13 cellular contexts compared by ENCODE assay signal in the genomic region with DNA sequence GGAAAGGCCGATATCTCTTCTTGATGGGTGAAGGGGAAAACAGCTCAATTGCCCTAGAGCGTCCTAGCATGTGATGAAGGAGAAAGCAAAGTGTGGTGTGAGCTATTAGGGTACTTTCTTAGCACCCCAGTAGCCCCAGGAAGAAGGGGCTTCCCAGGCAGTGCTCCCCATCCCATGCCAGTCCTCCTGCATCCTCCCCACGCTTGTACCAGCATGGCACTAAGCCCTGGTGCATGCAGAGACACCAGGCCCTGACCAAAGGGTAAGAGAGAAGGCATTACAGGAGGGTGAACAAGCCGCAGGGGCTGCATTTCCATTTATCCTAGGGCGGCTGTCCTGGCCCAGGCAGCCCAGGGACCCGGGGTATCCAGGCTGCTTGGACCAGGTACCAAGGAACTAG.
"Had no signal": no experiment of that assay in that cellular context is flagged by ENCODE, and none has a peak within 500 bp of the region (broad histone marks: within the 10 kb centered on the region; RNA-seq: fewer than 3 reads in every experiment).

No MANE protein-coding gene starts in this region.

- H3K36me3 ChIP-seq: pancreas, thyroid gland had no signal

- H3K9me3 Mint-ChIP-seq: activated T-helper 1 cell treated with anti-CD3 and anti-CD28 coated beads, Interleukin-12 subunit alpha, Interleukin-12 subunit beta, Interleukin-2, Interleukin-4 antibody, amounts not matched to agents 30 ng/mL and 10 ng/mL and 1 ng/mL, durations not matched to agents 14 hours and 24 hours and 36 hours; memory B cell; nephron progenitor cell had no signal

- H3K36me3 Mint-ChIP-seq: memory B cell had no signal

- H3K27ac Mint-ChIP-seq: activated T-helper 1 cell treated with anti-CD3 and anti-CD28 coated beads, Interleukin-12 subunit alpha, Interleukin-12 subunit beta, Interleukin-2, Interleukin-4 antibody, amounts not matched to agents 30 ng/mL and 10 ng/mL and 1 ng/mL, durations not matched to agents 14 hours and 24 hours and 36 hours; memory B cell; nephron progenitor cell had no signal

- H3K27me3 Mint-ChIP-seq: memory B cell had no signal

- H3K27ac ChIP-seq: foreskin keratinocyte, pancreas had no signal

- H3K4me3 ChIP-seq: pancreas, thyroid gland had no signal

- H3K9me3 ChIP-seq: pancreas, thyroid gland had no signal

- DNase-seq: activated CD4-positive, alpha-beta T cell treated with anti-CD3 and anti-CD28 coated beads for 1 hour; activated CD4-positive, alpha-beta T cell treated with anti-CD3 and anti-CD28 coated beads, Interleukin-2, amount 50 U/mL, for 48 hours; activated naive CD4-positive, alpha-beta T cell treated with Interleukin-2 at 50 U/mL for 16 hours; foreskin keratinocyte; pancreas; T-helper 2 cell had no signal

- FAIRE-seq: colon, endothelial cell of umbilical vein, pancreas, TTC549 had no signal

- H3K27me3 ChIP-seq: foreskin keratinocyte, pancreas, thyroid gland had no signal

- H3K4me3 Mint-ChIP-seq: activated T-helper 1 cell treated with anti-CD3 and anti-CD28 coated beads, Interleukin-12 subunit alpha, Interleukin-12 subunit beta, Interleukin-2, Interleukin-4 antibody, amounts not matched to agents 30 ng/mL and 10 ng/mL and 1 ng/mL, durations not matched to agents 14 hours and 24 hours and 36 hours; memory B cell; nephron progenitor cell had no signal

- ATAC-seq: foreskin keratinocyte, pancreas had no signal
